ENCODE assay signal across 13 cellular contexts in the genomic region with DNA sequence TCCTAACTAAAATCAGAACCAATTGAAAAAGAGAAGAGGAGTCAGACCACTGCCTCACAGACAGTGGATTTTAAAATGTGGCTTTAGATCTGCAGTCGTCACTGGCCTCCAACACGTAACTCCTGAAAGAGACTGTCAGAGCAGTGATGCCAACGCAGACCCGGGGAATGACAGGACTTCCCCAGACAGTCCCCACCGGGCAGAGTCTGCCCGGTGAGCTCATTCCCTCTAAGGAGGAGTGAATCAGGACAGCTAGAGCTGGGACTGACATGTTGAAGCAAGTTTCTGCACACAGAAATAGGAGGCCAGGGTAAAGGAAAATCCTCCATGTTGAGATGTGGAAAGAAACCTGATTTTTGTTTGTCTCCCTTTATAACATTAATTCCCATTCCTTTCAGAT.
A peak's percentile ranks its signal among the peaks of the same experiment; 100 is the strongest.
DNase-seq lines count a peak whose midpoint lies in the region; ATAC-seq, FAIRE-seq and TF ChIP-seq lines count a peak whose summit lies in the region.
"Had no signal": no experiment of that assay in that cellular context is flagged by ENCODE, and none has a peak within 500 bp of the region (broad histone marks: within the 10 kb centered on the region; RNA-seq: fewer than 3 reads in every experiment).

No MANE protein-coding gene starts in this region.

- peaks cover 23% of the 10 kb centered on the region for H3K79me2 ChIP-seq in astrocyte (ENCODE audit: insufficient read depth, low read length)

- peak overlapping the region; percentile 76 for H3K9ac ChIP-seq in astrocyte (ENCODE audit: low read length)

- H3K4me3 ChIP-seq in astrocyte (ENCODE audit: insufficient read depth, low read depth, low read length) (no peak overlapping the region), left ventricle myocardium inferior (no peak overlapping the region)

- no peak for ATAC-seq in stimulated activated memory B cell treated with anti-CD40 and anti-IgM and Interleukin-4, amounts not matched to agents 10 μg/mL and 1 μg/mL and 100 μg/mL, for 72 hours
- ATAC-seq: activated T-helper 17 cell treated with anti-CD3 and anti-CD28 coated beads, Interleukin-2, amount 50 U/mL, for 72 hours had no signal

- H3K4me1 Mint-ChIP-seq in astrocyte (ENCODE audit: low read depth, unreplicated experiment) (peaks cover 31% of the 10 kb centered on the region), glutamatergic neuron (ENCODE audit: low read depth, unreplicated experiment) (no peaks in the 10 kb centered on the region)
- H3K4me1 Mint-ChIP-seq in stimulated activated memory B cell treated with anti-CD40 and anti-IgM and Interleukin-4, amounts not matched to agents 10 μg/mL and 1 μg/mL and 100 μg/mL, for 72 hours: peaks cover 23% of the 10 kb centered on the region

- no peaks in the 10 kb centered on the region for H3K9me3 ChIP-seq in astrocyte (ENCODE audit: insufficient read depth, low read depth, low read length)
- H3K9me3 ChIP-seq in left ventricle myocardium inferior (replicated peaks): no peaks in the 10 kb centered on the region

- peak overlapping the region; percentile 32 for H2AFZ ChIP-seq in astrocyte (ENCODE audit: low read depth, low read length)

- no peaks in the 10 kb centered on the region for H3K27me3 ChIP-seq in astrocyte (ENCODE audit: insufficient read depth, low read length)
- H3K27me3 ChIP-seq in left ventricle myocardium inferior (ENCODE audit: low read depth): no peaks in the 10 kb centered on the region

- H3K27me3 Mint-ChIP-seq in astrocyte (ENCODE audit: low read depth, unreplicated experiment) (no peaks in the 10 kb centered on the region), glutamatergic neuron (ENCODE audit: unreplicated experiment) (no peaks in the 10 kb centered on the region)
- H3K27me3 Mint-ChIP-seq in stimulated activated memory B cell treated with anti-CD40 and anti-IgM and Interleukin-4, amounts not matched to agents 10 μg/mL and 1 μg/mL and 100 μg/mL, for 72 hours: no peaks in the 10 kb centered on the region

- H3K4me1 ChIP-seq in astrocyte (ENCODE audit: insufficient read depth, low read length) (peaks cover 28% of the 10 kb centered on the region), left ventricle myocardium inferior (peaks cover 27% of the 10 kb centered on the region)

- DNase-seq in H54 (ENCODE audit: insufficient read length, low spot score): peak; percentile 32
- peak; percentile 83 for DNase-seq in astrocyte (ENCODE audit: low read depth)
- DNase-seq in left ventricle myocardium inferior: no peak
- DNase-seq in activated CD4-positive, alpha-beta T cell treated with anti-CD3 and anti-CD28 coated beads, Interleukin-2, amount 50 U/mL, for 4 hours: no peak
- no peak for DNase-seq in glutamatergic neuron
- DNase-seq in activated CD4-positive, CD25-positive, alpha-beta regulatory T cell treated with anti-CD3 and anti-CD28 coated beads, Interleukin-2, amount 50 U/mL, for 72 hours: no peak
- no peak for DNase-seq in NCI-H2107 (lab: John Stamatoyannopoulos, UW)
- DNase-seq: activated CD4-positive, CD25-positive, alpha-beta regulatory T cell; cerebellar nuclear complex; midbrain; stimulated activated CD8-positive, alpha-beta memory T cell treated with anti-CD3 and anti-CD28 coated beads, Interleukin-4, amount 100 ng/mL, for 48 hours had no signal

- peak; percentile 82 for FAIRE-seq in H54 (lab: Jason Lieb, UNC)
- no peak for FAIRE-seq in astrocyte (lab: Jason Lieb, UNC)

- H3K36me3 Mint-ChIP-seq in astrocyte (ENCODE audit: low read depth, unreplicated experiment): no peaks in the 10 kb centered on the region
- no peaks in the 10 kb centered on the region for H3K36me3 Mint-ChIP-seq in stimulated activated memory B cell treated with anti-CD40 and anti-IgM and Interleukin-4, amounts not matched to agents 10 μg/mL and 1 μg/mL and 100 μg/mL, for 72 hours
- no peaks in the 10 kb centered on the region for H3K36me3 Mint-ChIP-seq in glutamatergic neuron (ENCODE audit: unreplicated experiment)

- H4K20me1 ChIP-seq in astrocyte (ENCODE audit: insufficient read depth, low read length): no peaks in the 10 kb centered on the region

- H3K36me3 ChIP-seq in astrocyte (ENCODE audit: insufficient read depth, low read length) (no peaks in the 10 kb centered on the region), left ventricle myocardium inferior (no peaks in the 10 kb centered on the region)

- TF ChIP-seq CTCF in astrocyte (IDR thresholded peaks at IDR 0.05; ENCODE audit: insufficient read depth, low read depth, low read length) (no peak), left ventricle myocardium inferior (IDR thresholded peaks at IDR 0.05; ENCODE audit: borderline replicate concordance) (no peak), glutamatergic neuron (IDR thresholded peaks at IDR 0.05; ENCODE audit: partially characterized antibody, unreplicated experiment) (no peak)

- peak overlapping the region; percentile 94 for H3K27ac Mint-ChIP-seq in astrocyte (ENCODE audit: unreplicated experiment)
- H3K27ac Mint-ChIP-seq in stimulated activated memory B cell treated with anti-CD40 and anti-IgM and Interleukin-4, amounts not matched to agents 10 μg/mL and 1 μg/mL and 100 μg/mL, for 72 hours: peak overlapping the region; percentile 82
- H3K27ac Mint-ChIP-seq in glutamatergic neuron (ENCODE audit: unreplicated experiment): no peak overlapping the region
- H3K27ac Mint-ChIP-seq: activated T-helper 17 cell treated with anti-CD3 and anti-CD28 coated beads, Interleukin-2, amount 50 U/mL, for 72 hours had no signal

- H3K4me3 Mint-ChIP-seq in astrocyte (ENCODE audit: unreplicated experiment) (no peak overlapping the region), glutamatergic neuron (ENCODE audit: unreplicated experiment) (no peak overlapping the region)
- H3K4me3 Mint-ChIP-seq in stimulated activated memory B cell treated with anti-CD40 and anti-IgM and Interleukin-4, amounts not matched to agents 10 μg/mL and 1 μg/mL and 100 μg/mL, for 72 hours: no peak overlapping the region
- H3K4me3 Mint-ChIP-seq: activated T-helper 17 cell treated with anti-CD3 and anti-CD28 coated beads, Interleukin-2, amount 50 U/mL, for 72 hours had no signal

- peak overlapping the region; percentile 77 for H3K4me2 ChIP-seq in astrocyte (ENCODE audit: low read length)

- no peak for TF ChIP-seq POLR2A in H54 (IDR thresholded peaks at IDR 0.05; ENCODE audit: low read depth, low read length)

- H3K9me3 Mint-ChIP-seq in astrocyte (ENCODE audit: unreplicated experiment) (peaks cover 7% of the 10 kb centered on the region), glutamatergic neuron (ENCODE audit: unreplicated experiment) (no peaks in the 10 kb centered on the region)
- no peaks in the 10 kb centered on the region for H3K9me3 Mint-ChIP-seq in stimulated activated memory B cell treated with anti-CD40 and anti-IgM and Interleukin-4, amounts not matched to agents 10 μg/mL and 1 μg/mL and 100 μg/mL, for 72 hours
- H3K9me3 Mint-ChIP-seq: activated T-helper 17 cell treated with anti-CD3 and anti-CD28 coated beads, Interleukin-2, amount 50 U/mL, for 72 hours had no signal

- H3K27ac ChIP-seq in astrocyte (ENCODE audit: low read depth, low read length) (peak overlapping the region; percentile 95), left ventricle myocardium inferior (replicated peaks) (peak overlapping the region; percentile 81)

- intact Hi-C loops in left ventricle myocardium inferior (cut with micrococcal nuclease): no loop called here

Comparison
In these comparisons a context has a peak if more than half of its experiments do, and no peak if none do; other contexts are left out.
1. DNase-seq: peak in H54 (single experiment) and astrocyte (single experiment); none in left ventricle myocardium inferior (single experiment), activated CD4-positive, alpha-beta T cell treated with anti-CD3 and anti-CD28 coated beads, Interleukin-2, amount 50 U/mL, for 4 hours (0 of 2), glutamatergic neuron (single experiment), activated CD4-positive, CD25-positive, alpha-beta regulatory T cell treated with anti-CD3 and anti-CD28 coated beads, Interleukin-2, amount 50 U/mL, for 72 hours (single experiment) and NCI-H2107 (single experiment).